3 cellular contexts compared by ENCODE assay signal in the genomic region with DNA sequence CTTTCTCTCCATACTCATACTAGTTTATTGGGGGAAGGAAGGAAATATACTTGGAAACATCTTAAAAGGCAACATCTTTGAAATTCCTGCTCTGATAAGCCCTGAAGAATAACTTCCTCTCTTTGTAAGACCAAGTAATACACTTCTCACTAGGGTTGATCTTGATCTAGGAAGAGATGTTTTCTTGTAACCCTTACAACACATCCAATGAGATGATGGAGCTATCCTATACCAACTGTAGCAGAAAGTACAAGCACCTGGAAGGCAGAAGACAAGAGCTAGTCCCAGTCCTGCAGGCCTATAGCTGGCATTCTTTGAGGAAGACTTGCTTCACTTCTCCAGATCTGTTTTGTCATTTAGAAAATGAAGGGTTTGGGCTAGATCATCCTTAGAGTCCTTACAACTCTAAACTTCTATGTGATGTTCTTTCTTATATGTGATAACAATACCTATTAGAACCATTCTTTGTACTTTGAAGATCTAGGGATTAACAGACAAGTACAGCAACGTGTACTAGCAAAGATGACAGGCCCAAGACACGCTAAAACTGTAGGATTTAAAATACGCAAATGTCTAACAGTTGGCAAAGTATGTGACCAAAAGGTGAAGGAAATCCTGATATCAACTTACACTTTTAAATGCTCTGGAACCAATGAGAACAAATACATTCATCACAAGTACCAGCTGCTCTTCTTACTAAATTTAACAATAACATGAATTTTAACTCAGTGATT.
TF ChIP-seq lines count a peak whose summit lies in the region.

No MANE protein-coding gene starts in this region.

TF ChIP-seq in SK-N-SH, 30 proteins besides CTCF, POLR2A, EP300 and RAD21 (continued from another document and continues in another):
- TF ChIP-seq, protein P1, sequence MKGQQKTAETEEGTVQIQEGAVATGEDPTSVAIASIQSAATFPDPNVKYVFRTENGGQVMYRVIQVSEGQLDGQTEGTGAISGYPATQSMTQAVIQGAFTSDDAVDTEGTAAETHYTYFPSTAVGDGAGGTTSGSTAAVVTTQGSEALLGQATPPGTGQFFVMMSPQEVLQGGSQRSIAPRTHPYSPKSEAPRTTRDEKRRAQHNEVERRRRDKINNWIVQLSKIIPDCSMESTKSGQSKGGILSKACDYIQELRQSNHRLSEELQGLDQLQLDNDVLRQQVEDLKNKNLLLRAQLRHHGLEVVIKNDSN (IDR thresholded peaks at IDR 0.05; ENCODE audit: borderline replicate concordance, low read depth), result no peak
- no peak for TF ChIP-seq NFIC (IDR thresholded peaks at IDR 0.05; ENCODE audit: borderline replicate concordance)
- TF ChIP-seq, protein P2, sequence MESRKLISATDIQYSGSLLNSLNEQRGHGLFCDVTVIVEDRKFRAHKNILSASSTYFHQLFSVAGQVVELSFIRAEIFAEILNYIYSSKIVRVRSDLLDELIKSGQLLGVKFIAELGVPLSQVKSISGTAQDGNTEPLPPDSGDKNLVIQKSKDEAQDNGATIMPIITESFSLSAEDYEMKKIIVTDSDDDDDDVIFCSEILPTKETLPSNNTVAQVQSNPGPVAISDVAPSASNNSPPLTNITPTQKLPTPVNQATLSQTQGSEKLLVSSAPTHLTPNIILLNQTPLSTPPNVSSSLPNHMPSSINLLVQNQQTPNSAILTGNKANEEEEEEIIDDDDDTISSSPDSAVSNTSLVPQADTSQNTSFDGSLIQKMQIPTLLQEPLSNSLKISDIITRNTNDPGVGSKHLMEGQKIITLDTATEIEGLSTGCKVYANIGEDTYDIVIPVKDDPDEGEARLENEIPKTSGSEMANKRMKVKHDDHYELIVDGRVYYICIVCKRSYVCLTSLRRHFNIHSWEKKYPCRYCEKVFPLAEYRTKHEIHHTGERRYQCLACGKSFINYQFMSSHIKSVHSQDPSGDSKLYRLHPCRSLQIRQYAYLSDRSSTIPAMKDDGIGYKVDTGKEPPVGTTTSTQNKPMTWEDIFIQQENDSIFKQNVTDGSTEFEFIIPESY (IDR thresholded peaks at IDR 0.05; ENCODE audit: borderline replicate concordance, low read depth), result no peak
- no peak for TF ChIP-seq RXRA (IDR thresholded peaks at IDR 0.05; ENCODE audit: borderline replicate concordance, low read depth)
- TF ChIP-seq, protein P3, sequence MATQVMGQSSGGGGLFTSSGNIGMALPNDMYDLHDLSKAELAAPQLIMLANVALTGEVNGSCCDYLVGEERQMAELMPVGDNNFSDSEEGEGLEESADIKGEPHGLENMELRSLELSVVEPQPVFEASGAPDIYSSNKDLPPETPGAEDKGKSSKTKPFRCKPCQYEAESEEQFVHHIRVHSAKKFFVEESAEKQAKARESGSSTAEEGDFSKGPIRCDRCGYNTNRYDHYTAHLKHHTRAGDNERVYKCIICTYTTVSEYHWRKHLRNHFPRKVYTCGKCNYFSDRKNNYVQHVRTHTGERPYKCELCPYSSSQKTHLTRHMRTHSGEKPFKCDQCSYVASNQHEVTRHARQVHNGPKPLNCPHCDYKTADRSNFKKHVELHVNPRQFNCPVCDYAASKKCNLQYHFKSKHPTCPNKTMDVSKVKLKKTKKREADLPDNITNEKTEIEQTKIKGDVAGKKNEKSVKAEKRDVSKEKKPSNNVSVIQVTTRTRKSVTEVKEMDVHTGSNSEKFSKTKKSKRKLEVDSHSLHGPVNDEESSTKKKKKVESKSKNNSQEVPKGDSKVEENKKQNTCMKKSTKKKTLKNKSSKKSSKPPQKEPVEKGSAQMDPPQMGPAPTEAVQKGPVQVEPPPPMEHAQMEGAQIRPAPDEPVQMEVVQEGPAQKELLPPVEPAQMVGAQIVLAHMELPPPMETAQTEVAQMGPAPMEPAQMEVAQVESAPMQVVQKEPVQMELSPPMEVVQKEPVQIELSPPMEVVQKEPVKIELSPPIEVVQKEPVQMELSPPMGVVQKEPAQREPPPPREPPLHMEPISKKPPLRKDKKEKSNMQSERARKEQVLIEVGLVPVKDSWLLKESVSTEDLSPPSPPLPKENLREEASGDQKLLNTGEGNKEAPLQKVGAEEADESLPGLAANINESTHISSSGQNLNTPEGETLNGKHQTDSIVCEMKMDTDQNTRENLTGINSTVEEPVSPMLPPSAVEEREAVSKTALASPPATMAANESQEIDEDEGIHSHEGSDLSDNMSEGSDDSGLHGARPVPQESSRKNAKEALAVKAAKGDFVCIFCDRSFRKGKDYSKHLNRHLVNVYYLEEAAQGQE (IDR thresholded peaks at IDR 0.05; ENCODE audit: low read depth, low read length), result no peak
- no peak for TF ChIP-seq SIN3A (IDR thresholded peaks at IDR 0.05; ENCODE audit: borderline replicate concordance, low read depth, low read length)
- TF ChIP-seq FOXJ3 (CRISPR knock-in tag; IDR thresholded peaks at IDR 0.05), result no peak
- TF ChIP-seq TCF12 (IDR thresholded peaks at IDR 0.05), result no peak
- no peak for TF ChIP-seq SMC3 (IDR thresholded peaks at IDR 0.05; ENCODE audit: low read depth, low read length)
- no peak for TF ChIP-seq GABPA (IDR thresholded peaks at IDR 0.05; ENCODE audit: low read depth)
- TF ChIP-seq EZH2phosphoT487 (IDR thresholded peaks at IDR 0.05; ENCODE audit: borderline replicate concordance, low read depth), result no peak
- TF ChIP-seq FOXM1 (IDR thresholded peaks at IDR 0.05; ENCODE audit: low read depth), result no peak
- no peak for TF ChIP-seq RFX5 (IDR thresholded peaks at IDR 0.05; ENCODE audit: low read length)

TF ChIP-seq in SK-N-SH treated with all-trans-retinoic acid at 6 μM for 48 hours, 23 proteins besides CTCF, POLR2A, EP300 and RAD21:
- TF ChIP-seq TOX (CRISPR knock-in tag; IDR thresholded peaks at IDR 0.05; ENCODE audit: borderline replicate concordance) (no peak), ARNTL (CRISPR knock-in tag; IDR thresholded peaks at IDR 0.05; ENCODE audit: borderline replicate concordance, low read depth) (no peak), ZFP3 (CRISPR knock-in tag; IDR thresholded peaks at IDR 0.05) (no peak), ZNF565 (CRISPR knock-in tag; conservative IDR thresholded peaks at IDR 0.05; ENCODE audit: low read depth) (no peak), SNAI2 (CRISPR knock-in tag; IDR thresholded peaks at IDR 0.05) (no peak), TCF4 (CRISPR knock-in tag; IDR thresholded peaks at IDR 0.05; ENCODE audit: borderline replicate concordance) (no peak), OSR1 (CRISPR knock-in tag; IDR thresholded peaks at IDR 0.05) (no peak), ZC3H10 (CRISPR knock-in tag; IDR thresholded peaks at IDR 0.05) (no peak)
- TF ChIP-seq, protein P4, sequence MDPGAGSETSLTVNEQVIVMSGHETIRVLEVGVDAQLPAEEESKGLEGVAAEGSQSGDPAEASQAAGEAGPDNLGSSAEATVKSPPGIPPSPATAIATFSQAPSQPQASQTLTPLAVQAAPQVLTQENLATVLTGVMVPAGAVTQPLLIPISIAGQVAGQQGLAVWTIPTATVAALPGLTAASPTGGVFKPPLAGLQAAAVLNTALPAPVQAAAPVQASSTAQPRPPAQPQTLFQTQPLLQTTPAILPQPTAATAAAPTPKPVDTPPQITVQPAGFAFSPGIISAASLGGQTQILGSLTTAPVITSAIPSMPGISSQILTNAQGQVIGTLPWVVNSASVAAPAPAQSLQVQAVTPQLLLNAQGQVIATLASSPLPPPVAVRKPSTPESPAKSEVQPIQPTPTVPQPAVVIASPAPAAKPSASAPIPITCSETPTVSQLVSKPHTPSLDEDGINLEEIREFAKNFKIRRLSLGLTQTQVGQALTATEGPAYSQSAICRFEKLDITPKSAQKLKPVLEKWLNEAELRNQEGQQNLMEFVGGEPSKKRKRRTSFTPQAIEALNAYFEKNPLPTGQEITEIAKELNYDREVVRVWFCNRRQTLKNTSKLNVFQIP (CRISPR knock-in tag; IDR thresholded peaks at IDR 0.05; ENCODE audit: borderline replicate concordance, low read depth), result no peak

TF ChIP-seq in endothelial cell of umbilical vein, 7 proteins besides CTCF, POLR2A, EP300 and RAD21:
- TF ChIP-seq, protein P5, sequence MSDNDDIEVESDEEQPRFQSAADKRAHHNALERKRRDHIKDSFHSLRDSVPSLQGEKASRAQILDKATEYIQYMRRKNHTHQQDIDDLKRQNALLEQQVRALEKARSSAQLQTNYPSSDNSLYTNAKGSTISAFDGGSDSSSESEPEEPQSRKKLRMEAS (IDR thresholded peaks at IDR 0.05; ENCODE audit: insufficient read depth, insufficient read length), result no peak
